Comparison of ENCODE assay signal across 17 cellular contexts in genomic region chr11:69165775-69166174, GRCh38. TPM values are rescaled to one million over a fixed set of nuclear protein-coding genes. Genes with fewer than 3 reads are reported as not detected.
A peak's percentile ranks its signal among the peaks of the same experiment; 100 is the strongest.
DNase-seq lines count a peak whose midpoint lies in the region; TF ChIP-seq lines count a peak whose summit lies in the region.
"Had no signal": no experiment of that assay in that cellular context is flagged by ENCODE, and none has a peak within 500 bp of the region (broad histone marks: within the 10 kb centered on the region; RNA-seq: fewer than 3 reads in every experiment).

No MANE protein-coding gene starts in this region.

- TF ChIP-seq CTCF in PC-9 (conservative IDR thresholded peaks at IDR 0.05), result no peak
- no peak for TF ChIP-seq CTCF in vagina (IDR thresholded peaks at IDR 0.05)
- no peak for TF ChIP-seq CTCF in SK-N-SH (IDR thresholded peaks at IDR 0.05)
- TF ChIP-seq CTCF in thyroid gland (IDR thresholded peaks at IDR 0.05), result no peak

- H3K4me3 Mint-ChIP-seq in activated CD4-positive, alpha-beta T cell treated with anti-CD3 and anti-CD28 coated beads, Interleukin-2, amount 10 ng/mL, durations not matched to agents 24 days and 14 days, result no peak overlapping the region
- H3K4me3 Mint-ChIP-seq in activated naive CD4-positive, alpha-beta T cell treated with anti-CD3 and anti-CD28 coated beads, Interleukin-2, amount 10 ng/mL, durations not matched to agents 7 days and 5 days, result no peak overlapping the region
- H3K4me3 Mint-ChIP-seq: CD4-positive, alpha-beta T cell had no signal

- BruUV-seq in PC-9 (replicated peaks; lab: Mats Ljungman, UMichigan), result no TSS peak

- H3F3A ChIP-seq in PC-9 (ENCODE audit: insufficient read depth, low read depth) (peaks cover 17% of the 10 kb centered on the region; the same call in 1 of the 2 replicates), SK-N-SH (replicated peaks; ENCODE audit: insufficient read depth) (peaks cover 7% of the 10 kb centered on the region)

- H3K27ac ChIP-seq in PC-9 (peak overlapping the region; percentile 66; the same call in 1 of the 2 replicates), vagina (peak overlapping the region; percentile 27), SK-N-SH (ENCODE audit: low read depth in 2 of 2, low read length in 1 of 2) (no peak overlapping the region), thyroid gland (no peak overlapping the region)
- H3K27ac ChIP-seq: 22Rv1 had no signal

- no peak for TF ChIP-seq RAD21 in SK-N-SH (IDR thresholded peaks at IDR 0.05; ENCODE audit: low read length)

- H3K4me2 ChIP-seq in PC-9 (peak overlapping the region; percentile 71), SK-N-SH (no peak overlapping the region)

- H3K27me3 Mint-ChIP-seq in activated CD4-positive, alpha-beta T cell treated with anti-CD3 and anti-CD28 coated beads, Interleukin-2, amount 10 ng/mL, durations not matched to agents 24 days and 14 days, result peaks cover 6% of the 10 kb centered on the region
- peaks cover 29% of the 10 kb centered on the region for H3K27me3 Mint-ChIP-seq in activated naive CD4-positive, alpha-beta T cell treated with anti-CD3 and anti-CD28 coated beads, Interleukin-2, amount 10 ng/mL, durations not matched to agents 7 days and 5 days
- H3K27me3 Mint-ChIP-seq: CD4-positive, alpha-beta T cell had no signal

- H2AFZ ChIP-seq in PC-9 (no peak overlapping the region), SK-N-SH (ENCODE audit: low read depth) (no peak overlapping the region)

- H3K36me3 ChIP-seq in PC-9 (ENCODE audit: low read depth), result no peaks in the 10 kb centered on the region
- no peaks in the 10 kb centered on the region for H3K36me3 ChIP-seq in vagina
- peaks cover 0 to 4% of the 10 kb centered on the region in 2 experiments for H3K36me3 ChIP-seq in SK-N-SH (replicated peaks in 1 of 2; ENCODE audit: control insufficient read depth in 1 of 2, insufficient read depth in 2 of 2, low read length in 1 of 2)
- H3K36me3 ChIP-seq in thyroid gland, result no peaks in the 10 kb centered on the region
- H3K36me3 ChIP-seq: SJSA1 had no signal

- H3K9me3 ChIP-seq in PC-9 (ENCODE audit: insufficient read depth, low read depth) (no peaks in the 10 kb centered on the region), vagina (no peaks in the 10 kb centered on the region), SK-N-SH (peaks cover 10% of the 10 kb centered on the region; the same call in 1 of the 2 replicates), thyroid gland (no peaks in the 10 kb centered on the region)

- no peaks in the 10 kb centered on the region for H4K20me1 ChIP-seq in PC-9 (ENCODE audit: insufficient read depth)
- H4K20me1 ChIP-seq in SK-N-SH (ENCODE audit: insufficient read depth), result no peaks in the 10 kb centered on the region

- H3K9me2 ChIP-seq in PC-9 (ENCODE audit: insufficient read depth), result no peaks in the 10 kb centered on the region
- H3K9me2 ChIP-seq in SK-N-SH, result no peaks in the 10 kb centered on the region

- H3K9ac ChIP-seq in SK-N-SH, result no peak overlapping the region

- peak overlapping the region; percentile 17 for H3K27ac Mint-ChIP-seq in activated CD4-positive, alpha-beta T cell treated with anti-CD3 and anti-CD28 coated beads, Interleukin-2, amount 10 ng/mL, durations not matched to agents 24 days and 14 days
- H3K27ac Mint-ChIP-seq in activated naive CD4-positive, alpha-beta T cell treated with anti-CD3 and anti-CD28 coated beads, Interleukin-2, amount 10 ng/mL, durations not matched to agents 7 days and 5 days, result no peak overlapping the region
- H3K27ac Mint-ChIP-seq: CD4-positive, alpha-beta T cell; HFFc6 had no signal

- WGBS in SK-N-SH (ENCODE audit: low lambda C conversion rate), result 77% methylated on average over 1 of the region's 2 CpGs
- 91 to 98% methylated on average over 2 of the region's 2 CpGs for WGBS in thyroid gland, 2 donors

- no peaks in the 10 kb centered on the region for H3K79me2 ChIP-seq in PC-9 (ENCODE audit: low read depth)
- no peaks in the 10 kb centered on the region for H3K79me2 ChIP-seq in SK-N-SH (ENCODE audit: insufficient read depth)

- H3K4me3 ChIP-seq in PC-9 (no peak overlapping the region), vagina (no peak overlapping the region), SK-N-SH (ENCODE audit: low read depth in 2 of 2, low read length in 1 of 2) (no peak overlapping the region), thyroid gland (replicated peaks in 1 of 3) (no peak overlapping the region)
- H3K4me3 ChIP-seq: SJSA1 had no signal

- no peaks in the 10 kb centered on the region for H3K27me3 ChIP-seq in PC-9 (ENCODE audit: insufficient read depth, low read depth)
- no peaks in the 10 kb centered on the region for H3K27me3 ChIP-seq in vagina
- no peaks in the 10 kb centered on the region for H3K27me3 ChIP-seq in SK-N-SH (ENCODE audit: insufficient read depth)
- no peaks in the 10 kb centered on the region for H3K27me3 ChIP-seq in thyroid gland
- H3K27me3 ChIP-seq: SJSA1 had no signal

- POLR2A ChIA-PET in PC-9 (lab: Charles Lee; ENCODE audit: unreplicated experiment), result interaction anchor here (0.6 kb wide), 1 partner anchor 407 kb away, joined by 3 read pairs; no protein-coding TSS in a partner anchor
- POLR2A ChIA-PET in SK-N-SH (lab: Yijun Ruan, JAX), result no interaction called here

- no peak for TF ChIP-seq EP300 in SK-N-SH (IDR thresholded peaks at IDR 0.05; ENCODE audit: borderline replicate concordance in 1 of 2, low read depth in 1 of 2, low read length in 1 of 2)

- peaks cover 8% of the 10 kb centered on the region for H3K9me3 Mint-ChIP-seq in activated CD4-positive, alpha-beta T cell treated with anti-CD3 and anti-CD28 coated beads, Interleukin-2, amount 10 ng/mL, durations not matched to agents 24 days and 14 days
- peaks cover 3% of the 10 kb centered on the region for H3K9me3 Mint-ChIP-seq in activated naive CD4-positive, alpha-beta T cell treated with anti-CD3 and anti-CD28 coated beads, Interleukin-2, amount 10 ng/mL, durations not matched to agents 7 days and 5 days

- peaks cover 18% of the 10 kb centered on the region for H3K4me1 Mint-ChIP-seq in activated CD4-positive, alpha-beta T cell treated with anti-CD3 and anti-CD28 coated beads, Interleukin-2, amount 10 ng/mL, durations not matched to agents 24 days and 14 days
- H3K4me1 Mint-ChIP-seq in activated naive CD4-positive, alpha-beta T cell treated with anti-CD3 and anti-CD28 coated beads, Interleukin-2, amount 10 ng/mL, durations not matched to agents 7 days and 5 days, result peaks cover 10% of the 10 kb centered on the region

- CTCF ChIA-PET in PC-9 (lab: Charles Lee), result no interaction called here
- CTCF ChIA-PET in SK-N-SH (lab: Yijun Ruan, JAX), result no interaction called here
- CTCF ChIA-PET in activated naive CD4-positive, alpha-beta T cell treated with anti-CD3 and anti-CD28 coated beads, Interleukin-2, amount 10 ng/mL, durations not matched to agents 7 days and 5 days (lab: Charles Lee), result interaction anchor here (0.7 kb wide), 1 partner anchor 43 kb away, joined by 3 read pairs; no protein-coding TSS in a partner anchor

- peaks cover 47% of the 10 kb centered on the region for H3K4me1 ChIP-seq in PC-9 (replicated peaks; ENCODE audit: insufficient read depth)
- H3K4me1 ChIP-seq in vagina, result peaks cover 13% of the 10 kb centered on the region
- peaks cover 5 to 13% of the 10 kb centered on the region in 2 experiments; a peak in 3 of 4 replicates for H3K4me1 ChIP-seq in SK-N-SH (ENCODE audit: control insufficient read depth in 1 of 2, insufficient read depth in 2 of 2, low read depth in 1 of 2, low read length in 1 of 2)
- H3K4me1 ChIP-seq in thyroid gland, result no peaks in the 10 kb centered on the region

- intact Hi-C loops in activated CD4-positive, alpha-beta T cell treated with anti-CD3 and anti-CD28 coated beads, Interleukin-2, amount 10 ng/mL, durations not matched to agents 24 days and 14 days (cut with micrococcal nuclease), result loop anchor here (1.0 kb wide), 2 partner anchors 42 to 73 kb away; no protein-coding TSS in a partner anchor
- intact Hi-C loops in PC-9 (cut with micrococcal nuclease; ENCODE audit: unreplicated experiment) (no loop called here), vagina (cut with DNase I) (no loop called here), thyroid gland (cut with DNase I) (no loop called here)

- TF ChIP-seq POLR2A in vagina (IDR thresholded peaks at IDR 0.05) (no peak), thyroid gland (IDR thresholded peaks at IDR 0.05) (no peak)

- DNase-seq in activated CD4-positive, alpha-beta T cell treated with anti-CD3 and anti-CD28 coated beads, Interleukin-2, amount 10 ng/mL, durations not matched to agents 24 days and 14 days, result no peak
- DNase-seq in activated CD4-positive, alpha-beta T cell treated with anti-CD3 and anti-CD28 coated beads for 1 hour, result no peak
- no peak for DNase-seq in PC-9
- DNase-seq in mesenteric fat pad (ENCODE audit: low spot score), result peak; percentile 41
- no peak for DNase-seq in vagina (ENCODE audit: extremely low spot score in 2 of 2)
- no peak for DNase-seq in SK-N-SH
- no peak for DNase-seq in thyroid gland
- DNase-seq in activated naive CD4-positive, alpha-beta T cell treated with anti-CD3 and anti-CD28 coated beads, Interleukin-2, amount 10 ng/mL, durations not matched to agents 7 days and 5 days, result no peak
- DNase-seq: Caco-2; CD4-positive, alpha-beta T cell; NCI-H187 treated with DMSO at 0.1 percent for 48 hours; NCI-H524 had no signal

- peaks cover 2% of the 10 kb centered on the region for H3K36me3 Mint-ChIP-seq in activated CD4-positive, alpha-beta T cell treated with anti-CD3 and anti-CD28 coated beads, Interleukin-2, amount 10 ng/mL, durations not matched to agents 24 days and 14 days (ENCODE audit: low read depth)
- no peaks in the 10 kb centered on the region for H3K36me3 Mint-ChIP-seq in activated naive CD4-positive, alpha-beta T cell treated with anti-CD3 and anti-CD28 coated beads, Interleukin-2, amount 10 ng/mL, durations not matched to agents 7 days and 5 days

TF ChIP-seq in SK-N-SH, 30 proteins besides CTCF, POLR2A, EP300 and RAD21 (continues in another document):
- TF ChIP-seq GATA2 (CRISPR knock-in tag; IDR thresholded peaks at IDR 0.05) (no peak), POLR2AphosphoS5 (IDR thresholded peaks at IDR 0.05; ENCODE audit: low read depth, low read length) (no peak), EZH2phosphoT487 (IDR thresholded peaks at IDR 0.05; ENCODE audit: borderline replicate concordance, low read depth) (no peak), MAX (IDR thresholded peaks at IDR 0.05; ENCODE audit: low read depth) (no peak), TAF1 (IDR thresholded peaks at IDR 0.05; ENCODE audit: borderline replicate concordance, low read depth, low read length) (no peak)

RNA-seq across cellular contexts. Expression of gene SMIM38, which starts 10.0 kb away (rescaled TPM):
- 0.21 and 0.43 TPM in 2 replicates for total RNA-seq in activated CD4-positive, alpha-beta T cell treated with anti-CD3 and anti-CD28 coated beads, Interleukin-2, amount 10 ng/mL, durations not matched to agents 24 days and 14 days
- total RNA-seq in PC-9 (2021) (0.26 and 0.50 TPM in 2 replicates), mesenteric fat pad (0.29 TPM), vagina (0.74 TPM), thyroid gland (1 to 10 TPM in 2 of 4 donors, under 1 TPM in 1, not detected in 1; 0.45 to 2.3 (median 2.0) TPM)
- polyA plus RNA-seq in SK-N-SH (2012; rRNA removed), result 0.13 and 0.16 TPM in 2 replicates
- polyA plus RNA-seq in SK-N-SH (2012; cell fraction: cytosol; rRNA removed), result 0.01 and 0.09 TPM in 2 replicates
- polyA plus RNA-seq in SK-N-SH (2012; cell fraction: nucleus; rRNA removed), result 0.82 and 0.96 TPM in 2 replicates
- total RNA-seq: H4, HFFc6, HT1080 had no signal

Comparison
In these comparisons a context has a peak if more than half of its experiments do, and no peak if none do; other contexts are left out.
1. H3K27ac ChIP-seq: peak in PC-9 (single experiment) and vagina (single experiment); none in SK-N-SH (0 of 2) and thyroid gland (0 of 3).